21 cellular contexts compared by ENCODE assay signal in genomic region chr4:167216783-167217182, GRCh38. TPM values are rescaled to one million over a fixed set of nuclear protein-coding genes. Genes with fewer than 3 reads are reported as not detected.
DNase-seq lines count a peak whose midpoint lies in the region; ATAC-seq, FAIRE-seq and TF ChIP-seq lines count a peak whose summit lies in the region.
"Had no signal": no experiment of that assay in that cellular context is flagged by ENCODE, and none has a peak within 500 bp of the region (broad histone marks: within the 10 kb centered on the region; RNA-seq: fewer than 3 reads in every experiment).

No MANE protein-coding gene starts in this region.

- DNase-seq in LNCaP clone FGC (ENCODE audit: low read depth) = peak; percentile 56
- no peak for DNase-seq in activated CD4-positive, alpha-beta T cell treated with anti-CD3 and anti-CD28 coated beads, Interleukin-2, amount 10 ng/mL, durations not matched to agents 7 days and 5 days
- no peak for DNase-seq in stimulated activated CD4-positive, alpha-beta T cell treated with anti-CD3 and anti-CD28 coated beads, Interleukin-4, amount 100 ng/mL, for 1 hour
- DNase-seq: C1 segment of cervical spinal cord; Calu3; CD4-positive, alpha-beta memory T cell; COR-L47; DMS79; EL; GDM1; GM23248; H7; HCEC 1CT had no signal

- no peak overlapping the region for H3K4me3 ChIP-seq in LNCaP clone FGC (ENCODE audit: low read depth, low read length)
- no peak overlapping the region for H3K4me3 ChIP-seq in gastroesophageal sphincter
- H3K4me3 ChIP-seq: GM23248 had no signal

- no peak for TF ChIP-seq POLR2A in gastroesophageal sphincter (IDR thresholded peaks at IDR 0.05)

- H3K9me3 ChIP-seq in gastroesophageal sphincter = no peaks in the 10 kb centered on the region

- no peaks in the 10 kb centered on the region for H3K27me3 Mint-ChIP-seq in activated CD4-positive, alpha-beta T cell treated with anti-CD3 and anti-CD28 coated beads, Interleukin-2, amount 10 ng/mL, durations not matched to agents 7 days and 5 days
- H3K27me3 Mint-ChIP-seq: CD4-positive, alpha-beta memory T cell had no signal

- no peaks in the 10 kb centered on the region for H3K9me3 Mint-ChIP-seq in activated CD4-positive, alpha-beta T cell treated with anti-CD3 and anti-CD28 coated beads, Interleukin-2, amount 10 ng/mL, durations not matched to agents 7 days and 5 days

- FAIRE-seq in A204.1 (lab: Jason Lieb, UNC) (peak; percentile 11), endometrium (lab: Jason Lieb, UNC) (peak; percentile 96)
- FAIRE-seq: GM12891, GM18507, H1 had no signal

- 82 to 91% methylated on average over 2 of the region's 2 CpGs for WGBS in gastroesophageal sphincter (ENCODE audit: low coverage in 1 of 2), 2 donors

- CTCF ChIA-PET in activated CD4-positive, alpha-beta T cell treated with anti-CD3 and anti-CD28 coated beads, Interleukin-2, amount 10 ng/mL, durations not matched to agents 7 days and 5 days (lab: Charles Lee) = no interaction called here

- H3K4me1 Mint-ChIP-seq in activated CD4-positive, alpha-beta T cell treated with anti-CD3 and anti-CD28 coated beads, Interleukin-2, amount 10 ng/mL, durations not matched to agents 7 days and 5 days = no peaks in the 10 kb centered on the region
- H3K4me1 Mint-ChIP-seq: CD4-positive, alpha-beta memory T cell had no signal

- TF ChIP-seq CTCF in LNCaP clone FGC (IDR thresholded peaks at IDR 0.05; ENCODE audit: control insufficient read depth, extremely low read depth, insufficient read depth) = no peak
- TF ChIP-seq CTCF in gastroesophageal sphincter (IDR thresholded peaks at IDR 0.05) = no peak

- ATAC-seq in gastroesophageal sphincter = no peak

- no peaks in the 10 kb centered on the region for H3K36me3 Mint-ChIP-seq in activated CD4-positive, alpha-beta T cell treated with anti-CD3 and anti-CD28 coated beads, Interleukin-2, amount 10 ng/mL, durations not matched to agents 7 days and 5 days (ENCODE audit: low read depth)
- H3K36me3 Mint-ChIP-seq: CD4-positive, alpha-beta memory T cell had no signal

- H3K36me3 ChIP-seq in gastroesophageal sphincter = no peaks in the 10 kb centered on the region

- H3K27ac Mint-ChIP-seq in activated CD4-positive, alpha-beta T cell treated with anti-CD3 and anti-CD28 coated beads, Interleukin-2, amount 10 ng/mL, durations not matched to agents 7 days and 5 days = no peak overlapping the region
- H3K27ac Mint-ChIP-seq: CD4-positive, alpha-beta memory T cell had no signal

- POLR2A ChIA-PET in activated CD4-positive, alpha-beta T cell treated with anti-CD3 and anti-CD28 coated beads, Interleukin-2, amount 10 ng/mL, durations not matched to agents 7 days and 5 days (lab: Charles Lee) = no interaction called here

- H3K4me3 Mint-ChIP-seq in activated CD4-positive, alpha-beta T cell treated with anti-CD3 and anti-CD28 coated beads, Interleukin-2, amount 10 ng/mL, durations not matched to agents 7 days and 5 days = no peak overlapping the region
- H3K4me3 Mint-ChIP-seq: CD4-positive, alpha-beta memory T cell had no signal

- H3K27ac ChIP-seq in gastroesophageal sphincter = no peak overlapping the region
- H3K27ac ChIP-seq: 22Rv1, GM23248 had no signal

- TF ChIP-seq EP300 in gastroesophageal sphincter (IDR thresholded peaks at IDR 0.05) = no peak

- no peaks in the 10 kb centered on the region for H3K27me3 ChIP-seq in gastroesophageal sphincter

- H3K4me1 ChIP-seq in gastroesophageal sphincter = peaks cover 0 to 8% (median 0%) of the 10 kb centered on the region in 3 donors

RNA-seq across cellular contexts. Expression of gene SPOCK3, which starts 17.5 kb away (rescaled TPM):
- 1 to 10 TPM in 3 of 4 donors, under 1 TPM in 1; 0.57 to 7.8 (median 3.0) TPM for total RNA-seq in gastroesophageal sphincter
- total RNA-seq in activated CD4-positive, alpha-beta T cell treated with anti-CD3 and anti-CD28 coated beads, Interleukin-2, amount 10 ng/mL, durations not matched to agents 7 days and 5 days = not detected
- total RNA-seq: A673; CD4-positive, alpha-beta memory T cell; GM23248 had no signal
